Comparison of ENCODE assay signal across 9 cellular contexts in the genomic region with DNA sequence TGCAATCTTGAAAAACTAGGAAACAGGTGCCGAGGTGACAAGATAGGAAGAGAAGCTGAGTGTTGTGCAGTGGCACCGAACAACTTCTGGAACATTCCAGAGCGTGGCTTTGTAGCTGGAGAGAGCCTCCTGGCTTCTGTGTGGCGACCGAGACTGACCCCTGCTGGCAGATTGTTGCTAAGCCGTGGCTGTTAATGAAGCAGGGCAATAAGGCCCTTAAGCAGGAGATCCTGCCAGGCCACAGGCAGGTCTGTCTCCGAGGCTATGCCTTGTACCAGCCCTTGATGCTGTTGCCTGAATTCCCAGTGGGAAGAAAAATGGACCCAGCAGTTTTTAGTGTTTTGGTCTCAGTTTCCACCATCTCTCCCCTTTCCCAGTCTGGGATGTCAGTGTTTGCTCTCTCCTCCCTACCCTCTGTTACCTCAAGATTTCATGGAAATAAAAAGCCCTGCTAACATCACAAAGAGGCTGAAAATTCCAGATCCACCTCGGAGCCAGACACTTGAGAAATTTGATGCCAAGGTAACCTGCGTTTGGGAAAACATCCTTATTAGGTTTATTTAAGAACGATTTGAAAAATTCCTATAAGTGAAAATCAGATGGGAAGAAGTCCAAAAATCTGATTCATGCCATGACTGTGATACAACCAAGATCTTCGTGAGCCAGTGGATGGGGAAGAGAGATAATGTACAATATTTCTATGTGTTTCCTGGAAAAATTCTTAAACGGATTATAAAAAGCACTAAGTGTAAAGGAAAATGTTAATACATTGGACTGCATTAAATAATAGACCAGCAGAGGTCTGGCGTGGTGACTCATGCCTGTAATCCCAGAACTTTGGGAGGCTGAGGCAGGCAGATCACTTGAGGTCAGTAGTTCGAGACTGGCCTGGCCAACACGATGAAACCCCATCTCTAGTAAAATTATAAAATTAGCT.
DNase-seq lines count a peak whose midpoint lies in the region; ATAC-seq lines count a peak whose summit lies in the region.
"Had no signal": no experiment of that assay in that cellular context is flagged by ENCODE, and none has a peak within 500 bp of the region (broad histone marks: within the 10 kb centered on the region; RNA-seq: fewer than 3 reads in every experiment).

No MANE protein-coding gene starts in this region.

- DNase-seq in GDM1 (lab: John Stamatoyannopoulos, UW), result peak; percentile 78
- DNase-seq in HAP-1 (ENCODE audit: low spot score in 2 of 2), result peak; percentile 38 to 84
- DNase-seq in NCI-H146 treated with DMSO at 0.1 percent for 48 hours (lab: John Stamatoyannopoulos, UW; ENCODE audit: unreplicated experiment), result peak; percentile 24
- peak; percentile 52 to 77 for DNase-seq in central memory CD8-positive, alpha-beta T cell (ENCODE audit: low spot score in 2 of 2)
- peak; percentile 81 to 92 for DNase-seq in left colon
- peak; percentile 77 to 81 for DNase-seq in stimulated activated CD4-positive, alpha-beta T cell treated with anti-CD3 and anti-CD28 coated beads, Interleukin-4, amount 100 ng/mL, for 4 hours

- peak; percentile 67 to 73 for ATAC-seq in activated CD4-positive, CD25-positive, alpha-beta regulatory T cell treated with anti-CD3 and anti-CD28 coated beads, Interleukin-2, amount 50 U/mL, for 24 hours
- ATAC-seq in central memory CD8-positive, alpha-beta T cell (replicated peaks; ENCODE audit: extremely low read depth, poor library complexity, severe bottlenecking), result peak; percentile 43
- peak; percentile 96 for ATAC-seq in left colon
- ATAC-seq in HG03108 (IDR thresholded peaks at IDR 0.05; ENCODE audit: unreplicated experiment), result no peak

- no peaks in the 10 kb centered on the region for H3K9me3 Mint-ChIP-seq in central memory CD8-positive, alpha-beta T cell

- H3K27ac Mint-ChIP-seq in central memory CD8-positive, alpha-beta T cell (ENCODE audit: low read depth), result no peak overlapping the region

- no peaks in the 10 kb centered on the region for H3K27me3 ChIP-seq in HAP-1 (ENCODE audit: low read depth)

- intact Hi-C loops in left colon (cut with DNase I, micrococcal nuclease), result loop anchor here in 1 of 2 donors (2.0 kb wide), 1 partner anchor 313 kb away; no protein-coding TSS in a partner anchor

- no peak overlapping the region for H3K4me3 Mint-ChIP-seq in central memory CD8-positive, alpha-beta T cell

- in situ Hi-C loops in HAP-1 (cut with MboI; ENCODE audit: low sequenced_read_pairs), result no loop called here

- no peaks in the 10 kb centered on the region for H3K27me3 Mint-ChIP-seq in central memory CD8-positive, alpha-beta T cell

- no peaks in the 10 kb centered on the region for H3K36me3 ChIP-seq in HAP-1 (replicated peaks)

- H3K36me3 Mint-ChIP-seq in central memory CD8-positive, alpha-beta T cell (ENCODE audit: insufficient read depth), result no peaks in the 10 kb centered on the region

- peaks cover 4% of the 10 kb centered on the region; the same call in 1 of the 2 replicates for H3K4me1 ChIP-seq in HAP-1

- no peaks in the 10 kb centered on the region for H3K4me1 Mint-ChIP-seq in central memory CD8-positive, alpha-beta T cell

- H3K4me3 ChIP-seq in HAP-1, result no peak overlapping the region
- H3K4me3 ChIP-seq: skin epidermis had no signal

- no peaks in the 10 kb centered on the region for H3K9me3 ChIP-seq in HAP-1

Comparison
In these comparisons a context has a peak if more than half of its experiments do, and no peak if none do; other contexts are left out.
1. DNase-seq: peak in every context shown above with its lines; median percentile 86 in left colon; 79 in stimulated activated CD4-positive, alpha-beta T cell treated with anti-CD3 and anti-CD28 coated beads, Interleukin-4, amount 100 ng/mL, for 4 hours; 78 in GDM1; 64 in central memory CD8-positive, alpha-beta T cell; 61 in HAP-1; 24 in NCI-H146 treated with DMSO at 0.1 percent for 48 hours.